6 cellular contexts compared by ENCODE assay signal in the genomic region with DNA sequence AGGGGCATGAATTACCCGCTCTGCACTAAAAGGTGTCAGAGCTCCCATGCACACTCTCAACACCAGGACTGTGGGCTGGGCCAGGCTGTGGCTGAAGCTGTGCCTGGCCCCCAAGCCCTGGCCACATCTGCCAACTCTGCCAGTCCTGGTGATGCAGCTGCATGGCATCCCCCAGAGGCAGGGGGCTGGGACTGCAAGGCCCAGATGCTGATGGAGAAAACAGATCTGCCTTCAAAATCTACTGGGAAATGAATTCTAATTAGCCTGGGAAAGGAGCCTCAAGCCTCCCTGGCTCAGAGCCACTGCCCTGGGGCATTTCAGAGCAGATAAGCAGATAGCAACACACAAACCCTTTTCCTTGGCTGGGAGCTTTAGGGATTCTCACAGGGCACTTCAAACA. TPM values are rescaled to one million over a fixed set of nuclear protein-coding genes. Genes with fewer than 3 reads are reported as not detected.
DNase-seq lines count a peak whose midpoint lies in the region; ATAC-seq and TF ChIP-seq lines count a peak whose summit lies in the region.

No MANE protein-coding gene starts in this region.

- ATAC-seq in activated CD4-positive, alpha-beta T cell treated with anti-CD3 and anti-CD28 coated beads for 36 hours = no peak
- ATAC-seq in activated CD8-positive, alpha-beta T cell treated with anti-CD3 and anti-CD28 coated beads for 36 hours = peak; percentile 52
- ATAC-seq in T-helper 17 cell = no peak

- H3K27ac Mint-ChIP-seq in activated CD4-positive, alpha-beta T cell treated with anti-CD3 and anti-CD28 coated beads for 36 hours = no peak overlapping the region
- no peak overlapping the region for H3K27ac Mint-ChIP-seq in activated CD8-positive, alpha-beta T cell treated with anti-CD3 and anti-CD28 coated beads for 36 hours
- H3K27ac Mint-ChIP-seq in T-helper 17 cell = no peak overlapping the region
- no peak overlapping the region for H3K27ac Mint-ChIP-seq in T-helper 2 cell treated with Interferon-gamma antibody and Interleukin-4, amounts not matched to agents 5 μg/mL and 100 μg/mL, for 36 hours

- CTCF ChIA-PET in activated CD4-positive, alpha-beta T cell treated with anti-CD3 and anti-CD28 coated beads for 36 hours (lab: Charles Lee) = interaction anchor here (0.8 to 1.4 kb wide), 2 partner anchors 27 kb away, joined by 3 read pairs; a partner anchor contains a TSS
- CTCF ChIA-PET in activated CD8-positive, alpha-beta T cell treated with anti-CD3 and anti-CD28 coated beads for 36 hours (lab: Charles Lee) = interaction anchor here (0.8 to 1.5 kb wide), 5 partner anchors 20 to 259 kb away, joined by 3 to 5 read pairs (median 4); a partner anchor contains a TSS

- POLR2A ChIA-PET in activated CD4-positive, alpha-beta T cell treated with anti-CD3 and anti-CD28 coated beads for 36 hours (lab: Charles Lee) = no interaction called here
- POLR2A ChIA-PET in activated CD8-positive, alpha-beta T cell treated with anti-CD3 and anti-CD28 coated beads for 36 hours (lab: Charles Lee) = no interaction called here

- no peak for TF ChIP-seq CTCF in activated CD8-positive, alpha-beta T cell treated with anti-CD3 and anti-CD28 coated beads for 36 hours (IDR thresholded peaks at IDR 0.05)

- no peaks in the 10 kb centered on the region for H3K9me3 ChIP-seq in T-helper 17 cell (ENCODE audit: control insufficient read depth, low read length, poor library complexity, severe bottlenecking)

- H3K36me3 Mint-ChIP-seq in activated CD4-positive, alpha-beta T cell treated with anti-CD3 and anti-CD28 coated beads for 36 hours (ENCODE audit: low read depth) = no peaks in the 10 kb centered on the region
- H3K36me3 Mint-ChIP-seq in activated CD8-positive, alpha-beta T cell treated with anti-CD3 and anti-CD28 coated beads for 36 hours (ENCODE audit: low read depth) = no peaks in the 10 kb centered on the region
- H3K36me3 Mint-ChIP-seq in T-helper 17 cell (ENCODE audit: low read depth) = no peaks in the 10 kb centered on the region
- no peaks in the 10 kb centered on the region for H3K36me3 Mint-ChIP-seq in T-helper 2 cell treated with Interferon-gamma antibody and Interleukin-4, amounts not matched to agents 5 μg/mL and 100 μg/mL, for 36 hours (ENCODE audit: low read depth)

- peaks cover 25% of the 10 kb centered on the region for H3K27me3 Mint-ChIP-seq in activated CD4-positive, alpha-beta T cell treated with anti-CD3 and anti-CD28 coated beads for 36 hours
- H3K27me3 Mint-ChIP-seq in activated CD8-positive, alpha-beta T cell treated with anti-CD3 and anti-CD28 coated beads for 36 hours = peaks cover 29% of the 10 kb centered on the region
- H3K27me3 Mint-ChIP-seq in T-helper 17 cell = peaks cover 33% of the 10 kb centered on the region
- peaks cover 19% of the 10 kb centered on the region for H3K27me3 Mint-ChIP-seq in T-helper 2 cell treated with Interferon-gamma antibody and Interleukin-4, amounts not matched to agents 5 μg/mL and 100 μg/mL, for 36 hours (ENCODE audit: low read depth)

- H3K4me1 Mint-ChIP-seq in activated CD4-positive, alpha-beta T cell treated with anti-CD3 and anti-CD28 coated beads for 36 hours = peaks cover 9% of the 10 kb centered on the region
- peaks cover 6% of the 10 kb centered on the region for H3K4me1 Mint-ChIP-seq in activated CD8-positive, alpha-beta T cell treated with anti-CD3 and anti-CD28 coated beads for 36 hours (ENCODE audit: low read depth)
- H3K4me1 Mint-ChIP-seq in T-helper 17 cell = peaks cover 8% of the 10 kb centered on the region
- peaks cover 2% of the 10 kb centered on the region for H3K4me1 Mint-ChIP-seq in T-helper 2 cell treated with Interferon-gamma antibody and Interleukin-4, amounts not matched to agents 5 μg/mL and 100 μg/mL, for 36 hours (ENCODE audit: low read depth)

- peak; percentile 11 for DNase-seq in activated CD4-positive, alpha-beta T cell treated with anti-CD3 and anti-CD28 coated beads for 36 hours
- no peak for DNase-seq in activated CD4-positive, alpha-beta T cell treated with anti-CD3 and anti-CD28 coated beads for 48 hours
- peak; percentile 6 for DNase-seq in activated CD8-positive, alpha-beta T cell treated with anti-CD3 and anti-CD28 coated beads for 36 hours
- no peak for DNase-seq in T-helper 17 cell
- no peak for DNase-seq in T-helper 2 cell treated with Interferon-gamma antibody and Interleukin-4, amounts not matched to agents 5 μg/mL and 100 μg/mL, for 36 hours (ENCODE audit: low spot score)

- H3K4me3 Mint-ChIP-seq in activated CD4-positive, alpha-beta T cell treated with anti-CD3 and anti-CD28 coated beads for 36 hours = no peak overlapping the region
- H3K4me3 Mint-ChIP-seq in activated CD8-positive, alpha-beta T cell treated with anti-CD3 and anti-CD28 coated beads for 36 hours = no peak overlapping the region
- no peak overlapping the region for H3K4me3 Mint-ChIP-seq in T-helper 17 cell
- no peak overlapping the region for H3K4me3 Mint-ChIP-seq in T-helper 2 cell treated with Interferon-gamma antibody and Interleukin-4, amounts not matched to agents 5 μg/mL and 100 μg/mL, for 36 hours

- H3K9me3 Mint-ChIP-seq in activated CD4-positive, alpha-beta T cell treated with anti-CD3 and anti-CD28 coated beads for 36 hours (ENCODE audit: low read depth) = no peaks in the 10 kb centered on the region
- no peaks in the 10 kb centered on the region for H3K9me3 Mint-ChIP-seq in activated CD8-positive, alpha-beta T cell treated with anti-CD3 and anti-CD28 coated beads for 36 hours
- H3K9me3 Mint-ChIP-seq in T-helper 2 cell treated with Interferon-gamma antibody and Interleukin-4, amounts not matched to agents 5 μg/mL and 100 μg/mL, for 36 hours = no peaks in the 10 kb centered on the region

- H3K27ac ChIP-seq in temporal lobe (ENCODE audit: low read depth, low read length) = peak overlapping the region; percentile 55

- intact Hi-C loops in activated CD4-positive, alpha-beta T cell treated with anti-CD3 and anti-CD28 coated beads for 36 hours (cut with DNase I, micrococcal nuclease) = no loop called here
- intact Hi-C loops in activated CD8-positive, alpha-beta T cell treated with anti-CD3 and anti-CD28 coated beads for 36 hours (cut with micrococcal nuclease) = no loop called here

RNA-seq across cellular contexts. Expression of a gene that starts 3.4 kb away (rescaled TPM):
- total RNA-seq in activated CD4-positive, alpha-beta T cell treated with anti-CD3 and anti-CD28 coated beads for 36 hours = not detected
- total RNA-seq in activated CD8-positive, alpha-beta T cell treated with anti-CD3 and anti-CD28 coated beads for 36 hours = not detected
- total RNA-seq in temporal lobe = 0.74 TPM
- not detected for total RNA-seq in T-helper 17 cell

RNA-seq across cellular contexts. Expression of a gene that starts 27.4 kb away (rescaled TPM):
- 10 to 100 TPM; 22.0 to 30.5 TPM for total RNA-seq in activated CD4-positive, alpha-beta T cell treated with anti-CD3 and anti-CD28 coated beads for 36 hours
- 10 to 100 TPM; 25.1 to 27.1 TPM for total RNA-seq in activated CD8-positive, alpha-beta T cell treated with anti-CD3 and anti-CD28 coated beads for 36 hours
- total RNA-seq in temporal lobe (17.0 TPM), T-helper 17 cell (10 to 100 TPM; 39.7 to 46.5 TPM)

RNA-seq across cellular contexts. Expression of a gene that starts 44.0 kb away (rescaled TPM):
- total RNA-seq in activated CD4-positive, alpha-beta T cell treated with anti-CD3 and anti-CD28 coated beads for 36 hours = under 1 TPM; 0.40 to 0.41 TPM
- not detected for total RNA-seq in activated CD8-positive, alpha-beta T cell treated with anti-CD3 and anti-CD28 coated beads for 36 hours
- total RNA-seq in temporal lobe (0.25 TPM), T-helper 17 cell (under 1 TPM in 1 of 2 donors, not detected in 1; 0.16 TPM)

RNA-seq across cellular contexts. Expression of a gene that starts 58.6 kb away (rescaled TPM):
- 10 to 100 TPM; 44.0 to 48.2 TPM for total RNA-seq in activated CD4-positive, alpha-beta T cell treated with anti-CD3 and anti-CD28 coated beads for 36 hours
- 10 to 100 TPM; 34.7 to 39.9 TPM for total RNA-seq in activated CD8-positive, alpha-beta T cell treated with anti-CD3 and anti-CD28 coated beads for 36 hours
- total RNA-seq in temporal lobe (69.1 TPM), T-helper 17 cell (10 to 100 TPM; 33.6 to 34.7 TPM)

Comparison
In these comparisons a context has a peak if more than half of its experiments do, and no peak if none do; other contexts are left out.
1. DNase-seq: peak in activated CD4-positive, alpha-beta T cell treated with anti-CD3 and anti-CD28 coated beads for 36 hours (single experiment) and activated CD8-positive, alpha-beta T cell treated with anti-CD3 and anti-CD28 coated beads for 36 hours (single experiment); none in activated CD4-positive, alpha-beta T cell treated with anti-CD3 and anti-CD28 coated beads for 48 hours (single experiment), T-helper 17 cell (0 of 3) and T-helper 2 cell treated with Interferon-gamma antibody and Interleukin-4, amounts not matched to agents 5 μg/mL and 100 μg/mL, for 36 hours (single experiment).